In genomic region chr7:20240080-20240926, GRCh38 we compare ENCODE assay signal across 10 cellular contexts. TPM values are rescaled to one million over a fixed set of nuclear protein-coding genes. Genes with fewer than 3 reads are reported as not detected.
DNase-seq lines count a peak whose midpoint lies in the region; ATAC-seq and TF ChIP-seq lines count a peak whose summit lies in the region.
"Had no signal": no experiment of that assay in that cellular context is flagged by ENCODE, and none has a peak within 500 bp of the region (broad histone marks: within the 10 kb centered on the region; RNA-seq: fewer than 3 reads in every experiment).

No MANE protein-coding gene starts in this region.

- peak; percentile 29 for ATAC-seq in activated CD8-positive, alpha-beta T cell treated with anti-CD3 and anti-CD28 coated beads for 36 hours
- no peak for ATAC-seq in activated CD8-positive, alpha-beta T cell treated with anti-CD3 and anti-CD28 coated beads, Interleukin-2, amount 10 ng/mL, durations not matched to agents 7 days and 5 days
- ATAC-seq in HG02759 (IDR thresholded peaks at IDR 0.05; ENCODE audit: unreplicated experiment), result peak; percentile 57
- ATAC-seq: naive thymus-derived CD4-positive, alpha-beta T cell had no signal

- no peak for TF ChIP-seq CTCF in activated CD8-positive, alpha-beta T cell treated with anti-CD3 and anti-CD28 coated beads for 36 hours (IDR thresholded peaks at IDR 0.05)

- no peak overlapping the region for H3K27ac Mint-ChIP-seq in activated CD8-positive, alpha-beta T cell treated with anti-CD3 and anti-CD28 coated beads for 36 hours
- no peak overlapping the region for H3K27ac Mint-ChIP-seq in activated CD8-positive, alpha-beta T cell treated with anti-CD3 and anti-CD28 coated beads, Interleukin-2, amount 10 ng/mL, durations not matched to agents 7 days and 5 days
- H3K27ac Mint-ChIP-seq in stimulated activated naive CD8-positive, alpha-beta T cell treated with anti-CD3 and anti-CD28 coated beads, Interleukin-15, Interleukin-2, amounts not matched to agents 100 ng/mL and 50 ng/mL, for 24 hours, result peak overlapping the region; percentile 72
- H3K27ac Mint-ChIP-seq: naive thymus-derived CD4-positive, alpha-beta T cell had no signal

- H3K9me3 Mint-ChIP-seq in activated CD8-positive, alpha-beta T cell treated with anti-CD3 and anti-CD28 coated beads for 36 hours, result peaks cover 3% of the 10 kb centered on the region
- H3K9me3 Mint-ChIP-seq in activated CD8-positive, alpha-beta T cell treated with anti-CD3 and anti-CD28 coated beads, Interleukin-2, amount 10 ng/mL, durations not matched to agents 7 days and 5 days (ENCODE audit: insufficient read depth), result no peaks in the 10 kb centered on the region
- peaks cover 4% of the 10 kb centered on the region for H3K9me3 Mint-ChIP-seq in stimulated activated naive CD8-positive, alpha-beta T cell treated with anti-CD3 and anti-CD28 coated beads, Interleukin-15, Interleukin-2, amounts not matched to agents 100 ng/mL and 50 ng/mL, for 24 hours

- POLR2A ChIA-PET in activated CD8-positive, alpha-beta T cell treated with anti-CD3 and anti-CD28 coated beads for 36 hours (lab: Charles Lee), result no interaction called here
- POLR2A ChIA-PET in activated CD8-positive, alpha-beta T cell treated with anti-CD3 and anti-CD28 coated beads, Interleukin-2, amount 10 ng/mL, durations not matched to agents 7 days and 5 days (lab: Charles Lee), result no interaction called here

- peaks cover 9% of the 10 kb centered on the region for H3K27me3 Mint-ChIP-seq in activated CD8-positive, alpha-beta T cell treated with anti-CD3 and anti-CD28 coated beads for 36 hours
- no peaks in the 10 kb centered on the region for H3K27me3 Mint-ChIP-seq in activated CD8-positive, alpha-beta T cell treated with anti-CD3 and anti-CD28 coated beads, Interleukin-2, amount 10 ng/mL, durations not matched to agents 7 days and 5 days (ENCODE audit: low read depth)
- peaks cover 7% of the 10 kb centered on the region for H3K27me3 Mint-ChIP-seq in stimulated activated naive CD8-positive, alpha-beta T cell treated with anti-CD3 and anti-CD28 coated beads, Interleukin-15, Interleukin-2, amounts not matched to agents 100 ng/mL and 50 ng/mL, for 24 hours

- peak; percentile 20 for DNase-seq in activated CD8-positive, alpha-beta T cell treated with anti-CD3 and anti-CD28 coated beads for 36 hours
- no peak for DNase-seq in activated CD8-positive, alpha-beta T cell treated with anti-CD3 and anti-CD28 coated beads, Interleukin-2, amount 10 ng/mL, durations not matched to agents 7 days and 5 days
- DNase-seq in NCI-H69 (lab: John Stamatoyannopoulos, UW) (peak; percentile 26), GDM1 (lab: John Stamatoyannopoulos, UW) (no peak), NCI-H1092 (lab: John Stamatoyannopoulos, UW) (no peak)
- no peak for DNase-seq in stimulated activated naive CD4-positive, alpha-beta T cell treated with Interleukin-2 at 50 U/mL for 16 hours (lab: John Stamatoyannopoulos, UW)
- DNase-seq: naive thymus-derived CD4-positive, alpha-beta T cell; T1000 had no signal

- intact Hi-C loops in activated CD8-positive, alpha-beta T cell treated with anti-CD3 and anti-CD28 coated beads for 36 hours (cut with micrococcal nuclease), result no loop called here

- peaks cover 16% of the 10 kb centered on the region for H3K4me1 Mint-ChIP-seq in activated CD8-positive, alpha-beta T cell treated with anti-CD3 and anti-CD28 coated beads for 36 hours (ENCODE audit: low read depth)
- peaks cover 7% of the 10 kb centered on the region for H3K4me1 Mint-ChIP-seq in activated CD8-positive, alpha-beta T cell treated with anti-CD3 and anti-CD28 coated beads, Interleukin-2, amount 10 ng/mL, durations not matched to agents 7 days and 5 days (ENCODE audit: low read depth)
- peaks cover 34% of the 10 kb centered on the region for H3K4me1 Mint-ChIP-seq in stimulated activated naive CD8-positive, alpha-beta T cell treated with anti-CD3 and anti-CD28 coated beads, Interleukin-15, Interleukin-2, amounts not matched to agents 100 ng/mL and 50 ng/mL, for 24 hours (ENCODE audit: low read depth)

- no peak overlapping the region for H3K4me3 Mint-ChIP-seq in activated CD8-positive, alpha-beta T cell treated with anti-CD3 and anti-CD28 coated beads for 36 hours
- no peak overlapping the region for H3K4me3 Mint-ChIP-seq in activated CD8-positive, alpha-beta T cell treated with anti-CD3 and anti-CD28 coated beads, Interleukin-2, amount 10 ng/mL, durations not matched to agents 7 days and 5 days
- H3K4me3 Mint-ChIP-seq in stimulated activated naive CD8-positive, alpha-beta T cell treated with anti-CD3 and anti-CD28 coated beads, Interleukin-15, Interleukin-2, amounts not matched to agents 100 ng/mL and 50 ng/mL, for 24 hours, result peak overlapping the region; percentile 11
- H3K4me3 Mint-ChIP-seq: naive thymus-derived CD4-positive, alpha-beta T cell had no signal

- no peaks in the 10 kb centered on the region for H3K36me3 Mint-ChIP-seq in activated CD8-positive, alpha-beta T cell treated with anti-CD3 and anti-CD28 coated beads for 36 hours (ENCODE audit: low read depth)
- no peaks in the 10 kb centered on the region for H3K36me3 Mint-ChIP-seq in activated CD8-positive, alpha-beta T cell treated with anti-CD3 and anti-CD28 coated beads, Interleukin-2, amount 10 ng/mL, durations not matched to agents 7 days and 5 days (ENCODE audit: low read depth)
- H3K36me3 Mint-ChIP-seq in stimulated activated naive CD8-positive, alpha-beta T cell treated with anti-CD3 and anti-CD28 coated beads, Interleukin-15, Interleukin-2, amounts not matched to agents 100 ng/mL and 50 ng/mL, for 24 hours (ENCODE audit: low read depth), result no peaks in the 10 kb centered on the region
- H3K36me3 Mint-ChIP-seq: naive thymus-derived CD4-positive, alpha-beta T cell had no signal

- CTCF ChIA-PET in activated CD8-positive, alpha-beta T cell treated with anti-CD3 and anti-CD28 coated beads for 36 hours (lab: Charles Lee), result no interaction called here
- CTCF ChIA-PET in activated CD8-positive, alpha-beta T cell treated with anti-CD3 and anti-CD28 coated beads, Interleukin-2, amount 10 ng/mL, durations not matched to agents 7 days and 5 days (lab: Charles Lee), result no interaction called here

RNA-seq across cellular contexts. Expression of gene MACC1, which starts 23.1 kb away (rescaled TPM):
- total RNA-seq in activated CD8-positive, alpha-beta T cell treated with anti-CD3 and anti-CD28 coated beads for 36 hours, result under 1 TPM; 0.14 to 0.38 TPM
- total RNA-seq in activated CD8-positive, alpha-beta T cell treated with anti-CD3 and anti-CD28 coated beads, Interleukin-2, amount 10 ng/mL, durations not matched to agents 7 days and 5 days, result under 1 TPM; 0.39 to 0.55 TPM

Comparison
In these comparisons a context has a peak if more than half of its experiments do, and no peak if none do; other contexts are left out.
1. DNase-seq: peak in activated CD8-positive, alpha-beta T cell treated with anti-CD3 and anti-CD28 coated beads for 36 hours (single experiment) and NCI-H69 (single experiment); none in activated CD8-positive, alpha-beta T cell treated with anti-CD3 and anti-CD28 coated beads, Interleukin-2, amount 10 ng/mL, durations not matched to agents 7 days and 5 days (single experiment), GDM1 (single experiment), NCI-H1092 (single experiment) and stimulated activated naive CD4-positive, alpha-beta T cell treated with Interleukin-2 at 50 U/mL for 16 hours (single experiment).